In the genomic region with DNA sequence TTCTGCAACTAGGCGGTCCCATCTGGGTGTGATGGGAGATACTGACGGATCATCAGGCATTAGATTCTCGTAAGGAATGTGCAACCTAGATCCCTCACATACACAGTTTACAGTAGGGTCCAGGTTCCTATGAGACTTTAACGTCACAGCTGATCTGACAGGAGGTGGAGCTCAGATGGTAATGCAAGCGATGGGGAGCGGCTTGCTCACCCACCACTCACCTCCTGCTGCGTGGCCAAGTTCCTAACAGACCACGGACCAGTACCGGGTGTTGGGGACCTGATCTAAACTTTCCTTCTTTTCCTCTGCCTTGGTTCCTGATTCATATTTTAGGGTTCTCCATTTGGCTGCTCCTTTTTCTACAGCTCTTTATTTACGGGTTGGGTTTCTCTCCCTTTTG, we compare ENCODE assay signal across 6 cellular contexts.
"Had no signal": no experiment of that assay in that cellular context is flagged by ENCODE, and none has a peak within 500 bp of the region (broad histone marks: within the 10 kb centered on the region; RNA-seq: fewer than 3 reads in every experiment).

No MANE protein-coding gene starts in this region.

- DNase-seq: IMR-90, KBM-7, KG1 had no signal

- H3K27ac ChIP-seq: HL-60, KMS-11 had no signal

- H3K4me3 ChIP-seq: K562 had no signal
